Comparison of ENCODE assay signal across 12 cellular contexts in the genomic region with DNA sequence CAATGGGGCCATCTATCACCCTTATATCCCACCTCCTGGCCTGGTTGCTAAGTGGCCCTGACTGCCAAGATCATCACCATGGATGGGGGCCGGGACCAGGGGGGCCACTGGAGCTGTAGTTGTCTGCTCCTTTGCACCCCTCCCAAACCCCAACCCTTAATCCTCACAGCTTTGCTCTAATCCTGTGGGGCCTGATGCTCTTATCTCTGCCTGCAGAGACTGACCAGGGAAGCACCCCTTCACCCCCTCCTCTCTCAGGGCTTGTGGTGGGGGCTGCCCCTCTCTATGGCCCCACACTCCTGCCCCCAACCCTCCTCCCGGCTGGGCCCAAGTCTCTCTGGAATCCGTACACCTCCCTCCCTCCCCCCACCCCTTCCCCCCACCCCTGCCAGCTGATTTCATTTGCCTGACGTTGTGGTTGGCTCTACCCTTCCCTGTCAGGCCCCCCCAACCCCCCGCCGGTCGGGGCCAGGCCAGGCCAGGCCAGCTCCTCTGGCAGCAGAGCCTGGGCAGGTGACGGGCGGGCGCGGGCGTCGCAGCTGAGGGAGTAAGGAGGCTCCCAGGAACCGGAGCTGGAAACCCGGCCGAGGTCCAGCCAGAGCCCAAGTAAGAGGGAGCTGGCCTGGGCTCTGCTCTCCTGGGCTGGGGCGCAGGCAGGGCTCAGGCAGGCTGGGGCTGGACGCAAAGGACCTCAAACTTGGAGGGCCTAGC. TPM values are rescaled to one million over a fixed set of nuclear protein-coding genes. Genes with fewer than 3 reads are reported as not detected.
DNase-seq lines count a peak whose midpoint lies in the region; ATAC-seq, FAIRE-seq and TF ChIP-seq lines count a peak whose summit lies in the region.
"Had no signal": no experiment of that assay in that cellular context is flagged by ENCODE, and none has a peak within 500 bp of the region (broad histone marks: within the 10 kb centered on the region; RNA-seq: fewer than 3 reads in every experiment).

Gene GNB3 (plus strand): TSS at position 498 of the 711 bp plus-strand sequence. CDS start 363 bp downstream, outside the sequence.

- H3K27me3 ChIP-seq in neuronal stem cell (ENCODE audit: control insufficient read depth in 3 of 3, insufficient read depth in 3 of 3, low read depth in 1 of 3, low read length in 3 of 3): no peaks in the 10 kb centered on the region

- H2AK5ac ChIP-seq in neuronal stem cell (ENCODE audit: low read depth, low read length): peak within 1 kb of the TSS; percentile 49

- TF ChIP-seq CTCF in HEK293 (tag by site-specific recombination; IDR thresholded peaks at IDR 0.05) (no peak), RWPE1 (conservative IDR thresholded peaks at IDR 0.05; ENCODE audit: low read depth) (no peak)

- no CpG with 5 or more reads among the region's 18 CpGs for WGBS in neuronal stem cell (ENCODE audit: extremely low coverage in 2 of 2, insufficient read length in 2 of 2, insufficient replicate concordance in 1 of 2), 2 donors

- H2AFZ ChIP-seq in neuronal stem cell (ENCODE audit: low read length): no peak within 1 kb of the TSS

- DNase-seq in RWPE1 (ENCODE audit: low spot score): no peak
- no peak for DNase-seq in Right ventricle myocardium superior
- DNase-seq in neuronal stem cell (ENCODE audit: low spot score): no peak
- DNase-seq in GM12892 (ENCODE audit: insufficient read length): no peak
- DNase-seq: activated CD4-positive, CD25-positive, alpha-beta regulatory T cell treated with anti-CD3 and anti-CD28 coated beads, Interleukin-2, amount 50 U/mL, for 72 hours; effector memory CD8-positive, alpha-beta T cell; lower lobe of right lung; MV-4-11 had no signal

- POLR2A ChIA-PET in HEK293 (lab: Yijun Ruan, JAX) (interaction anchor here (0.8 to 6.5 kb wide), 7 partner anchors 8 to 87 kb away, joined by 3 to 62 read pairs (median 6); partner anchors contain the start of genes CDCA3, MLF2, PTMS and SPSB2), RWPE1 (lab: Yijun Ruan, JAX; ENCODE audit: low non-redundant PET) (interaction anchor here (1.0 kb wide), 1 partner anchor 12 kb away, joined by 3 read pairs; the partner anchor contains the start of gene USP5)

- H3K9ac ChIP-seq in neuronal stem cell (ENCODE audit: low read depth, low read length, poor library complexity): no peak within 1 kb of the TSS

- H3K4ac ChIP-seq in neuronal stem cell (ENCODE audit: low read length): no peak within 1 kb of the TSS

- TF ChIP-seq POLR2A in GM12892 (IDR thresholded peaks at IDR 0.05; ENCODE audit: low read depth, low read length): no peak

- no peak within 1 kb of the TSS for H3K18ac ChIP-seq in neuronal stem cell (ENCODE audit: low read length)

- no peak within 1 kb of the TSS for H4K8ac ChIP-seq in neuronal stem cell (ENCODE audit: low read depth, low read length)

- H3K4me1 ChIP-seq in HEK293 (ENCODE audit: control insufficient read depth, insufficient read depth, low read length) (no peaks in the 10 kb centered on the region), neuronal stem cell (ENCODE audit: control insufficient read depth in 2 of 2, insufficient read depth in 1 of 2, low read depth in 1 of 2, low read length in 2 of 2) (peaks cover 0 to 11% of the 10 kb centered on the region in 2 donors)
- H3K4me1 ChIP-seq: lower lobe of right lung had no signal

- H2BK15ac ChIP-seq in neuronal stem cell (ENCODE audit: low read length): no peak within 1 kb of the TSS

- H3K27ac ChIP-seq in HEK293 (ENCODE audit: extremely low read depth, low read depth, low read length): no peak within 1 kb of the TSS
- 0 out of 2 replicates have a peak within 1 kb of the TSS, but pooled peaks have one; percentile 5 for H3K27ac ChIP-seq in RWPE1
- peak within 1 kb of the TSS; percentile 54 for H3K27ac ChIP-seq in neuronal stem cell (replicated peaks; ENCODE audit: low read length)
- H3K27ac ChIP-seq: lower lobe of right lung had no signal

- intact Hi-C loops in Right ventricle myocardium superior (cut with DNase I): no loop called here

- no peak within 1 kb of the TSS for H2BK12ac ChIP-seq in neuronal stem cell (ENCODE audit: low read length)

- no peak within 1 kb of the TSS for H3K4me2 ChIP-seq in neuronal stem cell (ENCODE audit: insufficient read depth, low read length, poor library complexity, severe bottlenecking)

- no peak for FAIRE-seq in GM12892 (lab: Jason Lieb, UNC)

- peaks cover 2% of the 10 kb centered on the region for H3K79me1 ChIP-seq in neuronal stem cell (ENCODE audit: low read depth, low read length)

- H3K36me3 ChIP-seq in HEK293 (ENCODE audit: control insufficient read depth in 2 of 2, insufficient read depth in 1 of 2, low read length in 2 of 2): peaks cover 10 to 92% of the 10 kb centered on the region in 2 experiments; a peak in 2 of 3 replicates
- peaks cover 65 to 95% of the 10 kb centered on the region in 2 donors for H3K36me3 ChIP-seq in neuronal stem cell (replicated peaks in 1 of 2; ENCODE audit: control insufficient read depth in 2 of 2, insufficient read depth in 2 of 2, low read length in 2 of 2)

- peak within 1 kb of the TSS; percentile 63 for H3K14ac ChIP-seq in neuronal stem cell (ENCODE audit: low read length)

- peak within 1 kb of the TSS; percentile 77 for H3K23ac ChIP-seq in neuronal stem cell (ENCODE audit: low read depth, low read length, poor library complexity)

- ATAC-seq in Right ventricle myocardium superior (ENCODE audit: poor library complexity): peak; percentile 41
- ATAC-seq in esophagus mucosa: no peak
- no peak for ATAC-seq in HG02588 (IDR thresholded peaks at IDR 0.05; ENCODE audit: unreplicated experiment)
- no peak for ATAC-seq in HG02642 (IDR thresholded peaks at IDR 0.05; ENCODE audit: poor library complexity, unreplicated experiment)
- ATAC-seq: effector memory CD8-positive, alpha-beta T cell; lower lobe of right lung had no signal

- H2BK120ac ChIP-seq in neuronal stem cell (ENCODE audit: low read depth, low read length): no peak within 1 kb of the TSS

- H3K4me3 ChIP-seq in HEK293 (ENCODE audit: low read depth, low read length) (no peak within 1 kb of the TSS), neuronal stem cell (ENCODE audit: low read length in 2 of 2) (peak within 1 kb of the TSS in 1 of 2 donors; percentile 18)
- H3K4me3 ChIP-seq: lower lobe of right lung had no signal

- H2BK5ac ChIP-seq in neuronal stem cell (ENCODE audit: low read length): no peak within 1 kb of the TSS

- H4K91ac ChIP-seq in neuronal stem cell (ENCODE audit: low read depth, low read length, poor library complexity): no peak within 1 kb of the TSS

- CTCF ChIA-PET in HEK293 (lab: Yijun Ruan, JAX): interaction anchor here (1.2 to 2.0 kb wide), 3 partner anchors 8 to 15 kb away, joined by 3 to 9 read pairs (median 4); partner anchors contain the start of gene USP5
- CTCF ChIA-PET in RWPE1 (lab: Yijun Ruan, JAX): interaction anchor here (0.7 to 0.9 kb wide), 2 partner anchors 12 to 108 kb away, joined by 3 read pairs; partner anchors contain the start of gene P3H3

- no peaks in the 10 kb centered on the region for H3K9me3 ChIP-seq in HEK293 (ENCODE audit: control insufficient read depth, insufficient read depth, low read depth, low read length)
- no peaks in the 10 kb centered on the region for H3K9me3 ChIP-seq in neuronal stem cell (replicated peaks in 1 of 2; ENCODE audit: control insufficient read depth in 2 of 2, insufficient read depth in 1 of 2, low read depth in 1 of 2, low read length in 2 of 2)
- H3K9me3 ChIP-seq: lower lobe of right lung had no signal

TF ChIP-seq in HEK293, 187 proteins besides CTCF, POLR2A, EP300 and RAD21:
- TF ChIP-seq GLIS2 (tag by site-specific recombination; IDR thresholded peaks at IDR 0.05): peak; percentile 35; the same call in 1 of the 2 replicates
- no peak for TF ChIP-seq ZNF585B (tag by site-specific recombination; IDR thresholded peaks at IDR 0.05)
- no peak for TF ChIP-seq ZNF701 (tag by site-specific recombination; IDR thresholded peaks at IDR 0.05)
- peak; percentile 17; the same call in 1 of the 2 replicates for TF ChIP-seq GLIS1 (tag by site-specific recombination; IDR thresholded peaks at IDR 0.05)
- TF ChIP-seq ZFP69B (tag by site-specific recombination; IDR thresholded peaks at IDR 0.05): no peak
- no peak for TF ChIP-seq ZNF280D (tag by site-specific recombination; IDR thresholded peaks at IDR 0.05)

RNA-seq across cellular contexts. Expression of gene GNB3, which starts in this region (rescaled TPM):
- total RNA-seq in Right ventricle myocardium superior (2.9 TPM), esophagus mucosa (not detected)
- polyA plus RNA-seq in neuronal stem cell (2013, experiment 1 of 2): 8.6 TPM
- 8.2 TPM for polyA plus RNA-seq in neuronal stem cell (2013, experiment 2 of 2)
- polyA plus RNA-seq in GM12892 (2012; ENCODE audit: missing spikeins): 0.85 TPM
